ENCODE assay signal across 7 cellular contexts in genomic region chr5:40383719-40384651, GRCh38.
DNase-seq lines count a peak whose midpoint lies in the region; ATAC-seq, FAIRE-seq and TF ChIP-seq lines count a peak whose summit lies in the region.

No MANE protein-coding gene starts in this region.

- peak; percentile 94 for FAIRE-seq in GM19239 (lab: Jason Lieb, UNC)

- H3K4me1 ChIP-seq in smooth muscle cell (ENCODE audit: low read depth) = peaks cover 4% of the 10 kb centered on the region

- H3K9me3 ChIP-seq in smooth muscle cell (replicated peaks; ENCODE audit: low read depth) = no peaks in the 10 kb centered on the region

- DNase-seq in GM19239 (ENCODE audit: insufficient read length, low spot score) = no peak
- peak; percentile 70 for DNase-seq in amniotic epithelial cell (ENCODE audit: low read depth)
- no peak for DNase-seq in smooth muscle cell (lab: John Stamatoyannopoulos, UW; ENCODE audit: unreplicated experiment)
- no peak for DNase-seq in DMS 273 treated with DMSO at 0.1 percent for 48 hours (lab: John Stamatoyannopoulos, UW)
- no peak for DNase-seq in amygdala (lab: John Stamatoyannopoulos, UW)
- DNase-seq in stimulated activated CD8-positive, alpha-beta memory T cell treated with anti-CD3 and anti-CD28 coated beads, Interleukin-4, amount 100 ng/mL, for 48 hours = no peak

- H2AFZ ChIP-seq in smooth muscle cell (ENCODE audit: low read depth) = no peak overlapping the region

- TF ChIP-seq CTCF in smooth muscle cell (IDR thresholded peaks at IDR 0.05; ENCODE audit: borderline replicate concordance, insufficient read depth, poor library complexity, severe bottlenecking) = no peak

- 77% methylated on average over 3 of the region's 3 CpGs for WGBS in smooth muscle cell (ENCODE audit: low lambda C conversion rate)

- H3K4me3 ChIP-seq in smooth muscle cell = no peak overlapping the region

- no peaks in the 10 kb centered on the region for H3K79me2 ChIP-seq in smooth muscle cell (ENCODE audit: low read depth)

- H3K9ac ChIP-seq in smooth muscle cell (ENCODE audit: low read depth) = peak overlapping the region; percentile 72

- H3K27ac ChIP-seq in smooth muscle cell (ENCODE audit: low read depth) = peak overlapping the region; percentile 82

- H4K20me1 ChIP-seq in smooth muscle cell (ENCODE audit: low read depth) = no peaks in the 10 kb centered on the region

- H3F3A ChIP-seq in smooth muscle cell (ENCODE audit: low read depth) = no peaks in the 10 kb centered on the region

- no peaks in the 10 kb centered on the region for H3K27me3 ChIP-seq in smooth muscle cell (ENCODE audit: low read depth)

- peak overlapping the region; percentile 5 for H3K4me2 ChIP-seq in smooth muscle cell

- ATAC-seq in HG03378 (IDR thresholded peaks at IDR 0.05; ENCODE audit: unreplicated experiment) = peak; percentile 39

- no peaks in the 10 kb centered on the region for H3K36me3 ChIP-seq in smooth muscle cell (ENCODE audit: low read depth)
